In genomic region chr22:45836418-45836817, GRCh38 we compare ENCODE assay signal across 7 cellular contexts.
"Had no signal": no experiment of that assay in that cellular context is flagged by ENCODE, and none has a peak within 500 bp of the region (broad histone marks: within the 10 kb centered on the region; RNA-seq: fewer than 3 reads in every experiment).

No MANE protein-coding gene starts in this region.

- H2AFZ ChIP-seq: GM23248 had no signal

- H3K27ac Mint-ChIP-seq: HFFc6, IgD-negative memory B cell had no signal

- H3K9ac ChIP-seq: GM23248 had no signal

- DNase-seq: GM23248, H9, HCEC 1CT, HFFc6 had no signal

- H3K27ac ChIP-seq: GM23248, HL-60 had no signal

- H3K4me3 Mint-ChIP-seq: H9, HFFc6, IgD-negative memory B cell had no signal

- ATAC-seq: HepG2 had no signal

- H3K27me3 Mint-ChIP-seq: IgD-negative memory B cell had no signal

- H3K9me3 Mint-ChIP-seq: H9, HFFc6, IgD-negative memory B cell had no signal

- H3K4me3 ChIP-seq: GM23248 had no signal
